23 cellular contexts compared by ENCODE assay signal in genomic region chr2:105365176-105365575, GRCh38. TPM values are rescaled to one million over a fixed set of nuclear protein-coding genes. Genes with fewer than 3 reads are reported as not detected.
A peak's percentile ranks its signal among the peaks of the same experiment; 100 is the strongest.
DNase-seq lines count a peak whose midpoint lies in the region; ATAC-seq and TF ChIP-seq lines count a peak whose summit lies in the region.
"Had no signal": no experiment of that assay in that cellular context is flagged by ENCODE, and none has a peak within 500 bp of the region (broad histone marks: within the 10 kb centered on the region; RNA-seq: fewer than 3 reads in every experiment).

No MANE protein-coding gene starts in this region.

- in situ Hi-C loops in mammary epithelial cell (cut with MboI; ENCODE audit: low sequenced_read_pairs in 2 of 2): no loop called here

- H3K9me3 Mint-ChIP-seq in chondrocyte (ENCODE audit: low read depth): no peaks in the 10 kb centered on the region
- H3K9me3 Mint-ChIP-seq: CD8-positive, alpha-beta memory T cell had no signal

- no peaks in the 10 kb centered on the region for H3K9me3 ChIP-seq in cardiac muscle cell (ENCODE audit: low read depth)
- no peaks in the 10 kb centered on the region for H3K9me3 ChIP-seq in mammary epithelial cell (replicated peaks; ENCODE audit: insufficient read depth, low read length)

- peaks cover 72% of the 10 kb centered on the region for H3K79me2 ChIP-seq in mammary epithelial cell (ENCODE audit: insufficient read depth, low read length)

- peaks cover 56% of the 10 kb centered on the region for H3K36me3 Mint-ChIP-seq in chondrocyte (ENCODE audit: low read depth)

- peaks cover 10% of the 10 kb centered on the region for H3K4me1 Mint-ChIP-seq in chondrocyte (ENCODE audit: low read depth)

- H3K27me3 ChIP-seq in cardiac muscle cell: no peaks in the 10 kb centered on the region
- H3K27me3 ChIP-seq in mammary epithelial cell (ENCODE audit: insufficient read depth, low read length): no peaks in the 10 kb centered on the region

- 76% methylated on average over 3 of the region's 3 CpGs for WGBS in mammary epithelial cell (ENCODE audit: low coverage, missing lambda C conversion rate)

- intact Hi-C loops in Right ventricle myocardium superior (cut with DNase I) (no loop called here), mammary epithelial cell (cut with micrococcal nuclease) (no loop called here)

- peaks cover 88% of the 10 kb centered on the region for H3K36me3 ChIP-seq in cardiac muscle cell
- peaks cover 73% of the 10 kb centered on the region for H3K36me3 ChIP-seq in mammary epithelial cell (ENCODE audit: insufficient read depth, low read length)

- no peak for ATAC-seq in Right ventricle myocardium superior (ENCODE audit: poor library complexity)
- ATAC-seq: HCT116 had no signal

- no TSS peak for BruUV-seq in mammary epithelial cell (replicated peaks; lab: Mats Ljungman, UMichigan)

- dilution Hi-C loops in mammary epithelial cell (cut with HindIII; ENCODE audit: low sequenced_read_pairs): no loop called here

- H3K4me3 Mint-ChIP-seq in chondrocyte (ENCODE audit: unreplicated experiment): no peak overlapping the region
- H3K4me3 Mint-ChIP-seq: CD8-positive, alpha-beta memory T cell had no signal

- TF ChIP-seq CTCF in cardiac muscle cell (IDR thresholded peaks at IDR 0.05; ENCODE audit: low read depth, low read length) (no peak), chondrocyte (IDR thresholded peaks at IDR 0.05) (no peak), mammary epithelial cell (conservative IDR thresholded peaks at IDR 0.05 in 1 of 2, IDR thresholded peaks at IDR 0.05 in 1 of 2; ENCODE audit: extremely low read depth in 1 of 2, insufficient read depth in 1 of 2, low read depth in 1 of 2, low read length in 2 of 2) (no peak)

- DNase-seq in cardiac muscle cell (ENCODE audit: low read depth in 1 of 2, low spot score in 1 of 2): no peak
- no peak for DNase-seq in Right ventricle myocardium superior
- DNase-seq in MV-4-11 (lab: John Stamatoyannopoulos, UW): peak; percentile 21
- DNase-seq in chondrocyte (ENCODE audit: low spot score): no peak
- DNase-seq in germinal center (ENCODE audit: low spot score): no peak
- DNase-seq in mammary epithelial cell: no peak
- DNase-seq in OCI-M2 (lab: John Stamatoyannopoulos, UW; ENCODE audit: unreplicated experiment): no peak
- DNase-seq: AML-193; C1 segment of cervical spinal cord; Calu3; CD8-positive, alpha-beta memory T cell; DMS153; Kasumi-1; NCI-H1417; NCI-H1694 treated with DMSO at 0.1 percent for 48 hours; NCI-H2081 treated with DMSO at 0.1 percent for 48 hours; NCI-H2171 treated with DMSO at 0.1 percent for 48 hours; NCI-H446; NCI-H526; SHP77 had no signal

- no peak overlapping the region for H3K4me2 ChIP-seq in mammary epithelial cell (ENCODE audit: insufficient read depth, low read depth, low read length)

- H3K4me3 ChIP-seq in cardiac muscle cell: no peak overlapping the region
- H3K4me3 ChIP-seq in mammary epithelial cell (replicated peaks in 1 of 3; ENCODE audit: insufficient read depth in 1 of 3, low read depth in 2 of 3, low read length in 3 of 3): no peak overlapping the region
- H3K4me3 ChIP-seq: SK-N-MC had no signal

- no peak overlapping the region for H3K9ac ChIP-seq in mammary epithelial cell (ENCODE audit: insufficient read depth, low read length)

- CTCF ChIA-PET in mammary epithelial cell (lab: Charles Lee; ENCODE audit: low non-redundant PET): no interaction called here

- no peaks in the 10 kb centered on the region for H3K27me3 Mint-ChIP-seq in chondrocyte (ENCODE audit: low read depth)
- H3K27me3 Mint-ChIP-seq: CD8-positive, alpha-beta memory T cell had no signal

- H3K27ac ChIP-seq in cardiac muscle cell (peak overlapping the region; percentile 34), mammary epithelial cell (ENCODE audit: insufficient read depth, low read depth, low read length) (no peak overlapping the region)
- H3K27ac ChIP-seq: SK-N-MC had no signal

- H2AFZ ChIP-seq in mammary epithelial cell (ENCODE audit: low read depth, low read length): no peak overlapping the region

- no peaks in the 10 kb centered on the region for H3K4me1 ChIP-seq in cardiac muscle cell (ENCODE audit: low read depth)
- peaks cover 2% of the 10 kb centered on the region for H3K4me1 ChIP-seq in mammary epithelial cell (ENCODE audit: insufficient read depth, low read length)

- no peaks in the 10 kb centered on the region for H4K20me1 ChIP-seq in mammary epithelial cell (ENCODE audit: insufficient read depth, low read length)

- peak overlapping the region; percentile 30 for H3K27ac Mint-ChIP-seq in chondrocyte (ENCODE audit: unreplicated experiment)

RNA-seq across cellular contexts. Expression of gene C2orf49, which starts 27.8 kb away (rescaled TPM):
- total RNA-seq in cardiac muscle cell (21.5 and 37.9 TPM in 2 replicates), Right ventricle myocardium superior (18.7 TPM), chondrocyte (14.9 to 15.3 TPM (median 14.9 TPM) in 3 replicates), mammary epithelial cell (10 to 100 TPM; 16.5 TPM)
- polyA plus RNA-seq in cardiac muscle cell (19.2 and 31.3 TPM in 2 replicates), mammary epithelial cell (8.7 TPM)
- polyA minus RNA-seq in mammary epithelial cell: 8.0 TPM

RNA-seq across cellular contexts. Expression of gene FHL2, which starts 33.7 kb away (rescaled TPM):
- total RNA-seq in cardiac muscle cell: 586 and 1,288 TPM in 2 replicates
- polyA plus RNA-seq in cardiac muscle cell: 612 and 1,543 TPM in 2 replicates
- 1,567 TPM for total RNA-seq in Right ventricle myocardium superior
- 63.6 to 104 TPM (median 97.3 TPM) in 3 replicates for total RNA-seq in chondrocyte
- total RNA-seq in mammary epithelial cell: 100 to 1,000 TPM; 158 to 363 TPM
- 280 TPM for polyA plus RNA-seq in mammary epithelial cell
- polyA minus RNA-seq in mammary epithelial cell: 170 TPM
- total RNA-seq: OCI-LY7 had no signal

RNA-seq across cellular contexts. Expression of gene TGFBRAP1, which starts 35.6 kb away (rescaled TPM):
- total RNA-seq in cardiac muscle cell: 15.8 and 18.9 TPM in 2 replicates
- polyA plus RNA-seq in cardiac muscle cell: 11.4 and 11.5 TPM in 2 replicates
- 8.6 TPM for total RNA-seq in Right ventricle myocardium superior
- 18.3 to 21.4 TPM (median 18.5 TPM) in 3 replicates for total RNA-seq in chondrocyte
- total RNA-seq in mammary epithelial cell: 10 to 100 TPM; 24.6 to 44.8 TPM
- 9.8 TPM for polyA plus RNA-seq in mammary epithelial cell
- polyA minus RNA-seq in mammary epithelial cell: 19.2 TPM
